In the genomic region with DNA sequence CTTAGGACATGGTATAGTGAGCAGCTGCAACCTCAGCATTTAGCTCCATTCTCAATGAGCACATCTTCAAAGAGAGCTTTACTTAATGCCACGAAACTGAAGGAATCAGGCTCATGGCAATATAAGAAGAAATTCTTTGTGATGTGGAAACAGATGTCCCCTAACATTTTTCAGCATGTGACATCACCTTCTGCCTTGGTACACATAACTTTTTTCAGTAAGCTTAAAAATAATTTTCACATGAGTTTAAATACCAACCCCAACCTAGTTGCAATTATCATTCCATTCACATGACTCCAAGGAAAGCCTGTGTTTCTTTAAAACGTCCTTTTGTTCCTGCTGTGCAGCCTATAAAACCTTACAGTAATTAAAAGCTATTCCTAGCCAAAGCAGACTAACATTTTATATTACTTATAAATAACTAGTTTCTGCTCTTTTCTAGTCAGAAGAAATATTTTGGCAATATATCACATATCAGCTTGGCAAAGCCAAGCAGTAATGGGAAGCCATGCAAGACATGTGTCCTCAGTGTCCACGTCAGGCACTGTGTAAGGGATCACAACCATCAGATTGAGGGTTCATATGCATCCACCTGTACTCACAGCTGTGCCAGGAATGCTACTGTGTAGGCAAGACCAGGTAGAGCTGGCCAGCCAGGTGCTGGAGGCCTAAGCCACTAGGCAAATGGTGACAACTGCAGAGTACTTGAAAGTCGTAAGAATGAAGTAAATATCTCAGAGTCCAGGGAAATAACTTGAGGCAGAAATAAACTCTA, we compare ENCODE assay signal across 1 cellular context.
TF ChIP-seq lines count a peak whose summit lies in the region.

No MANE protein-coding gene starts in this region.

TF ChIP-seq in HepG2, 621 proteins besides CTCF, POLR2A, EP300 and RAD21 (continued from another document):
- TF ChIP-seq, protein P1, sequence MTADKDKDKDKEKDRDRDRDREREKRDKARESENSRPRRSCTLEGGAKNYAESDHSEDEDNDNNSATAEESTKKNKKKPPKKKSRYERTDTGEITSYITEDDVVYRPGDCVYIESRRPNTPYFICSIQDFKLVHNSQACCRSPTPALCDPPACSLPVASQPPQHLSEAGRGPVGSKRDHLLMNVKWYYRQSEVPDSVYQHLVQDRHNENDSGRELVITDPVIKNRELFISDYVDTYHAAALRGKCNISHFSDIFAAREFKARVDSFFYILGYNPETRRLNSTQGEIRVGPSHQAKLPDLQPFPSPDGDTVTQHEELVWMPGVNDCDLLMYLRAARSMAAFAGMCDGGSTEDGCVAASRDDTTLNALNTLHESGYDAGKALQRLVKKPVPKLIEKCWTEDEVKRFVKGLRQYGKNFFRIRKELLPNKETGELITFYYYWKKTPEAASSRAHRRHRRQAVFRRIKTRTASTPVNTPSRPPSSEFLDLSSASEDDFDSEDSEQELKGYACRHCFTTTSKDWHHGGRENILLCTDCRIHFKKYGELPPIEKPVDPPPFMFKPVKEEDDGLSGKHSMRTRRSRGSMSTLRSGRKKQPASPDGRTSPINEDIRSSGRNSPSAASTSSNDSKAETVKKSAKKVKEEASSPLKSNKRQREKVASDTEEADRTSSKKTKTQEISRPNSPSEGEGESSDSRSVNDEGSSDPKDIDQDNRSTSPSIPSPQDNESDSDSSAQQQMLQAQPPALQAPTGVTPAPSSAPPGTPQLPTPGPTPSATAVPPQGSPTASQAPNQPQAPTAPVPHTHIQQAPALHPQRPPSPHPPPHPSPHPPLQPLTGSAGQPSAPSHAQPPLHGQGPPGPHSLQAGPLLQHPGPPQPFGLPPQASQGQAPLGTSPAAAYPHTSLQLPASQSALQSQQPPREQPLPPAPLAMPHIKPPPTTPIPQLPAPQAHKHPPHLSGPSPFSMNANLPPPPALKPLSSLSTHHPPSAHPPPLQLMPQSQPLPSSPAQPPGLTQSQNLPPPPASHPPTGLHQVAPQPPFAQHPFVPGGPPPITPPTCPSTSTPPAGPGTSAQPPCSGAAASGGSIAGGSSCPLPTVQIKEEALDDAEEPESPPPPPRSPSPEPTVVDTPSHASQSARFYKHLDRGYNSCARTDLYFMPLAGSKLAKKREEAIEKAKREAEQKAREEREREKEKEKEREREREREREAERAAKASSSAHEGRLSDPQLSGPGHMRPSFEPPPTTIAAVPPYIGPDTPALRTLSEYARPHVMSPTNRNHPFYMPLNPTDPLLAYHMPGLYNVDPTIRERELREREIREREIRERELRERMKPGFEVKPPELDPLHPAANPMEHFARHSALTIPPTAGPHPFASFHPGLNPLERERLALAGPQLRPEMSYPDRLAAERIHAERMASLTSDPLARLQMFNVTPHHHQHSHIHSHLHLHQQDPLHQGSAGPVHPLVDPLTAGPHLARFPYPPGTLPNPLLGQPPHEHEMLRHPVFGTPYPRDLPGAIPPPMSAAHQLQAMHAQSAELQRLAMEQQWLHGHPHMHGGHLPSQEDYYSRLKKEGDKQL (CRISPR knock-in tag; IDR thresholded peaks at IDR 0.05; ENCODE audit: low read depth), result no peak
- TF ChIP-seq HMGA1 (CRISPR knock-in tag; conservative IDR thresholded peaks at IDR 0.05), result no peak
- TF ChIP-seq DNMT3B (CRISPR knock-in tag; conservative IDR thresholded peaks at IDR 0.05), result no peak
- TF ChIP-seq, protein P2, sequence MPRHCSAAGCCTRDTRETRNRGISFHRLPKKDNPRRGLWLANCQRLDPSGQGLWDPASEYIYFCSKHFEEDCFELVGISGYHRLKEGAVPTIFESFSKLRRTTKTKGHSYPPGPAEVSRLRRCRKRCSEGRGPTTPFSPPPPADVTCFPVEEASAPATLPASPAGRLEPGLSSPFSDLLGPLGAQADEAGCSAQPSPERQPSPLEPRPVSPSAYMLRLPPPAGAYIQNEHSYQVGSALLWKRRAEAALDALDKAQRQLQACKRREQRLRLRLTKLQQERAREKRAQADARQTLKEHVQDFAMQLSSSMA (CRISPR knock-in tag; IDR thresholded peaks at IDR 0.05), result no peak
- TF ChIP-seq ZNF724P (CRISPR knock-in tag; IDR thresholded peaks at IDR 0.05; ENCODE audit: borderline replicate concordance), result no peak
- TF ChIP-seq, protein P3, sequence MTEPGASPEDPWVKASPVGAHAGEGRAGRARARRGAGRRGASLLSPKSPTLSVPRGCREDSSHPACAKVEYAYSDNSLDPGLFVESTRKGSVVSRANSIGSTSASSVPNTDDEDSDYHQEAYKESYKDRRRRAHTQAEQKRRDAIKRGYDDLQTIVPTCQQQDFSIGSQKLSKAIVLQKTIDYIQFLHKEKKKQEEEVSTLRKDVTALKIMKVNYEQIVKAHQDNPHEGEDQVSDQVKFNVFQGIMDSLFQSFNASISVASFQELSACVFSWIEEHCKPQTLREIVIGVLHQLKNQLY (CRISPR knock-in tag; IDR thresholded peaks at IDR 0.05), result no peak
- TF ChIP-seq FOXP1 (IDR thresholded peaks at IDR 0.05), result no peak
- TF ChIP-seq FOXP1 (CRISPR knock-in tag; IDR thresholded peaks at IDR 0.05), result no peak
- no peak for TF ChIP-seq ZFY (CRISPR knock-in tag; IDR thresholded peaks at IDR 0.05)
- no peak for TF ChIP-seq CBX5 (CRISPR knock-in tag; IDR thresholded peaks at IDR 0.05; ENCODE audit: borderline replicate concordance)
- TF ChIP-seq CENPT (CRISPR knock-in tag; IDR thresholded peaks at IDR 0.05; ENCODE audit: low read depth), result no peak
- no peak for TF ChIP-seq GTF3A (CRISPR knock-in tag; conservative IDR thresholded peaks at IDR 0.05)
- TF ChIP-seq NCOA5 (CRISPR knock-in tag; IDR thresholded peaks at IDR 0.05), result no peak
- TF ChIP-seq, protein P4, sequence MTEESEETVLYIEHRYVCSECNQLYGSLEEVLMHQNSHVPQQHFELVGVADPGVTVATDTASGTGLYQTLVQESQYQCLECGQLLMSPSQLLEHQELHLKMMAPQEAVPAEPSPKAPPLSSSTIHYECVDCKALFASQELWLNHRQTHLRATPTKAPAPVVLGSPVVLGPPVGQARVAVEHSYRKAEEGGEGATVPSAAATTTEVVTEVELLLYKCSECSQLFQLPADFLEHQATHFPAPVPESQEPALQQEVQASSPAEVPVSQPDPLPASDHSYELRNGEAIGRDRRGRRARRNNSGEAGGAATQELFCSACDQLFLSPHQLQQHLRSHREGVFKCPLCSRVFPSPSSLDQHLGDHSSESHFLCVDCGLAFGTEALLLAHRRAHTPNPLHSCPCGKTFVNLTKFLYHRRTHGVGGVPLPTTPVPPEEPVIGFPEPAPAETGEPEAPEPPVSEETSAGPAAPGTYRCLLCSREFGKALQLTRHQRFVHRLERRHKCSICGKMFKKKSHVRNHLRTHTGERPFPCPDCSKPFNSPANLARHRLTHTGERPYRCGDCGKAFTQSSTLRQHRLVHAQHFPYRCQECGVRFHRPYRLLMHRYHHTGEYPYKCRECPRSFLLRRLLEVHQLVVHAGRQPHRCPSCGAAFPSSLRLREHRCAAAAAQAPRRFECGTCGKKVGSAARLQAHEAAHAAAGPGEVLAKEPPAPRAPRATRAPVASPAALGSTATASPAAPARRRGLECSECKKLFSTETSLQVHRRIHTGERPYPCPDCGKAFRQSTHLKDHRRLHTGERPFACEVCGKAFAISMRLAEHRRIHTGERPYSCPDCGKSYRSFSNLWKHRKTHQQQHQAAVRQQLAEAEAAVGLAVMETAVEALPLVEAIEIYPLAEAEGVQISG (CRISPR knock-in tag; IDR thresholded peaks at IDR 0.05), result no peak
- no peak for TF ChIP-seq MIER2 (CRISPR knock-in tag; IDR thresholded peaks at IDR 0.05)
- TF ChIP-seq NFIB (CRISPR knock-in tag; IDR thresholded peaks at IDR 0.05; ENCODE audit: borderline replicate concordance), result no peak
- no peak for TF ChIP-seq MYNN (CRISPR knock-in tag; IDR thresholded peaks at IDR 0.05; ENCODE audit: low read depth)
- TF ChIP-seq, protein P5, sequence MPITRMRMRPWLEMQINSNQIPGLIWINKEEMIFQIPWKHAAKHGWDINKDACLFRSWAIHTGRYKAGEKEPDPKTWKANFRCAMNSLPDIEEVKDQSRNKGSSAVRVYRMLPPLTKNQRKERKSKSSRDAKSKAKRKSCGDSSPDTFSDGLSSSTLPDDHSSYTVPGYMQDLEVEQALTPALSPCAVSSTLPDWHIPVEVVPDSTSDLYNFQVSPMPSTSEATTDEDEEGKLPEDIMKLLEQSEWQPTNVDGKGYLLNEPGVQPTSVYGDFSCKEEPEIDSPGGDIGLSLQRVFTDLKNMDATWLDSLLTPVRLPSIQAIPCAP (CRISPR knock-in tag; IDR thresholded peaks at IDR 0.05; ENCODE audit: low read depth), result no peak
- no peak for TF ChIP-seq TARDBP (CRISPR knock-in tag; IDR thresholded peaks at IDR 0.05)
